In genomic region chr1:163187849-163188248, GRCh38 we compare ENCODE assay signal across 25 cellular contexts.
"Had no signal": no experiment of that assay in that cellular context is flagged by ENCODE, and none has a peak within 500 bp of the region (broad histone marks: within the 10 kb centered on the region; RNA-seq: fewer than 3 reads in every experiment).

No MANE protein-coding gene starts in this region.

- H3K4me1 Mint-ChIP-seq: naive thymus-derived CD4-positive, alpha-beta T cell; nephron progenitor cell; stimulated activated effector memory CD8-positive, alpha-beta T cell treated with anti-CD3 and anti-CD28 coated beads, Interleukin-12 subunit alpha, Interleukin-12 subunit beta, amount 100 ng/mL, for 72 hours had no signal

- H3K27ac ChIP-seq: dorsolateral prefrontal cortex, epithelial cell of prostate, gastrocnemius medialis, left lung, lower lobe of right lung, prostate gland, right atrium auricular region, sigmoid colon, stomach, tibial nerve, upper lobe of left lung had no signal

- H3K27ac Mint-ChIP-seq: naive thymus-derived CD4-positive, alpha-beta T cell; nephron progenitor cell; stimulated activated effector memory CD8-positive, alpha-beta T cell treated with anti-CD3 and anti-CD28 coated beads, Interleukin-12 subunit alpha, Interleukin-12 subunit beta, amount 100 ng/mL, for 72 hours had no signal

- H3K4me3 Mint-ChIP-seq: naive thymus-derived CD4-positive, alpha-beta T cell; nephron progenitor cell; stimulated activated effector memory CD8-positive, alpha-beta T cell treated with anti-CD3 and anti-CD28 coated beads, Interleukin-12 subunit alpha, Interleukin-12 subunit beta, amount 100 ng/mL, for 72 hours had no signal

- H3K9me3 ChIP-seq: gastrocnemius medialis, heart right ventricle, left lung, lower lobe of right lung, prostate gland, right atrium auricular region, sigmoid colon, stomach, tibial nerve, upper lobe of left lung had no signal

- H3K27me3 ChIP-seq: dorsolateral prefrontal cortex, gastrocnemius medialis, heart right ventricle, left lung, right atrium auricular region, sigmoid colon, stomach, tibial nerve, upper lobe of left lung had no signal

- DNase-seq: cerebellar nuclear complex; dorsolateral prefrontal cortex; effector CD4-positive, alpha-beta T cell; foreskin fibroblast; gastrocnemius medialis; hippocampal formation; left cardiac atrium; left lung; lower lobe of right lung; naive thymus-derived CD4-positive, alpha-beta T cell; nephron progenitor cell; nucleus accumbens; sigmoid colon; stimulated activated CD4-positive, alpha-beta T cell treated with anti-CD3 and anti-CD28 coated beads, Interleukin-2, amount 100 ng/mL, for 24 hours; stimulated activated CD4-positive, alpha-beta T cell treated with anti-CD3 and anti-CD28 coated beads, Interleukin-4, amount 100 ng/mL, for 24 hours; stimulated activated naive CD4-positive, alpha-beta T cell treated with Interleukin-2 at 50 U/mL for 16 hours; stomach; upper lobe of left lung had no signal

- H3K4me3 ChIP-seq: dorsolateral prefrontal cortex, gastrocnemius medialis, heart right ventricle, left lung, lower lobe of right lung, prostate gland, right atrium auricular region, sigmoid colon, stomach, tibial nerve, upper lobe of left lung had no signal

- H3K36me3 Mint-ChIP-seq: stimulated activated effector memory CD8-positive, alpha-beta T cell treated with anti-CD3 and anti-CD28 coated beads, Interleukin-12 subunit alpha, Interleukin-12 subunit beta, amount 100 ng/mL, for 72 hours had no signal

- ATAC-seq: esophagus mucosa; gastrocnemius medialis; left cardiac atrium; left lung; lower lobe of right lung; naive thymus-derived CD4-positive, alpha-beta T cell; stimulated activated effector memory CD8-positive, alpha-beta T cell treated with anti-CD3 and anti-CD28 coated beads, Interleukin-12 subunit alpha, Interleukin-12 subunit beta, amount 100 ng/mL, for 72 hours had no signal

- H3K9me3 Mint-ChIP-seq: naive thymus-derived CD4-positive, alpha-beta T cell; nephron progenitor cell; stimulated activated effector memory CD8-positive, alpha-beta T cell treated with anti-CD3 and anti-CD28 coated beads, Interleukin-12 subunit alpha, Interleukin-12 subunit beta, amount 100 ng/mL, for 72 hours had no signal

- H3K4me1 ChIP-seq: gastrocnemius medialis, left lung, prostate gland, right atrium auricular region, stomach, tibial nerve, upper lobe of left lung had no signal
